ENCODE assay signal across 21 cellular contexts in genomic region chr16:17565605-17566004, GRCh38.
"Had no signal": no experiment of that assay in that cellular context is flagged by ENCODE, and none has a peak within 500 bp of the region (broad histone marks: within the 10 kb centered on the region; RNA-seq: fewer than 3 reads in every experiment).

No MANE protein-coding gene starts in this region.

- H3K9me3 Mint-ChIP-seq: activated CD4-positive, alpha-beta memory T cell treated with anti-CD3 and anti-CD28 coated beads for 36 hours; activated naive CD4-positive, alpha-beta T cell treated with anti-CD3 and anti-CD28 coated beads, Interleukin-2, amount 50 U/mL, for 24 hours; activated T-cell treated with anti-CD3 and anti-CD28 coated beads, Interleukin-2, amount 50 U/mL, for 4 hours; natural killer cell treated with Interleukin-12 subunit alpha and Interleukin-12 subunit beta and Interleukin-15 and Interleukin-18, amount 100 ng/mL, for 72 hours had no signal

- H3K4me1 ChIP-seq: prostate gland had no signal

- H3K4me3 ChIP-seq: prostate gland had no signal

- ATAC-seq: activated T-cell treated with anti-CD3 and anti-CD28 coated beads, Interleukin-2, amount 50 U/mL, for 4 hours; natural killer cell treated with Interleukin-12 subunit alpha and Interleukin-12 subunit beta and Interleukin-15 and Interleukin-18, amount 100 ng/mL, for 72 hours; right cardiac atrium had no signal

- H3K9me3 ChIP-seq: prostate gland had no signal

- H3K4me3 Mint-ChIP-seq: activated CD4-positive, alpha-beta memory T cell treated with anti-CD3 and anti-CD28 coated beads for 36 hours; activated naive CD4-positive, alpha-beta T cell treated with anti-CD3 and anti-CD28 coated beads, Interleukin-2, amount 50 U/mL, for 24 hours; activated T-cell treated with anti-CD3 and anti-CD28 coated beads, Interleukin-2, amount 50 U/mL, for 4 hours; natural killer cell treated with Interleukin-12 subunit alpha and Interleukin-12 subunit beta and Interleukin-15 and Interleukin-18, amount 100 ng/mL, for 72 hours had no signal

- H3K4me1 Mint-ChIP-seq: activated naive CD4-positive, alpha-beta T cell treated with anti-CD3 and anti-CD28 coated beads, Interleukin-2, amount 50 U/mL, for 24 hours had no signal

- H3K36me3 Mint-ChIP-seq: activated CD4-positive, alpha-beta memory T cell treated with anti-CD3 and anti-CD28 coated beads for 36 hours; activated naive CD4-positive, alpha-beta T cell treated with anti-CD3 and anti-CD28 coated beads, Interleukin-2, amount 50 U/mL, for 24 hours; natural killer cell treated with Interleukin-12 subunit alpha and Interleukin-12 subunit beta and Interleukin-15 and Interleukin-18, amount 100 ng/mL, for 72 hours had no signal

- FAIRE-seq: colon, endometrium, small intestine had no signal

- H3K27ac ChIP-seq: prostate gland had no signal

- H3K27me3 ChIP-seq: foreskin keratinocyte had no signal

- H3K36me3 ChIP-seq: prostate gland had no signal

- DNase-seq: activated CD4-positive, alpha-beta memory T cell treated with anti-CD3 and anti-CD28 coated beads for 36 hours; activated CD4-positive, alpha-beta T cell treated with anti-CD3 and anti-CD28 coated beads for 1 hour; activated effector memory CD4-positive, alpha-beta T cell treated with Interleukin-2 at 50 U/mL for 16 hours; activated T-cell treated with anti-CD3 and anti-CD28 coated beads, Interleukin-2, amount 50 U/mL, for 4 hours; amniotic stem cell; mesendoderm; nucleus accumbens; right cardiac atrium; small intestine; stimulated activated CD4-positive, alpha-beta T cell treated with anti-CD3 and anti-CD28 coated beads, Interleukin-4, amount 100 ng/mL, for 4 hours; stimulated activated CD8-positive, alpha-beta memory T cell treated with anti-CD3 and anti-CD28 coated beads, Interleukin-4, amount 100 ng/mL, for 48 hours; stimulated activated naive CD4-positive, alpha-beta T cell treated with Interleukin-2 at 50 U/mL for 16 hours; substantia nigra; T-helper 1 cell; T1000 had no signal

- H3K27ac Mint-ChIP-seq: activated CD4-positive, alpha-beta memory T cell treated with anti-CD3 and anti-CD28 coated beads for 36 hours; activated naive CD4-positive, alpha-beta T cell treated with anti-CD3 and anti-CD28 coated beads, Interleukin-2, amount 50 U/mL, for 24 hours; natural killer cell treated with Interleukin-12 subunit alpha and Interleukin-12 subunit beta and Interleukin-15 and Interleukin-18, amount 100 ng/mL, for 72 hours had no signal
